Comparison of ENCODE assay signal across 19 cellular contexts in genomic region chr6:117795234-117795633, GRCh38.
DNase-seq lines count a peak whose midpoint lies in the region; ATAC-seq and TF ChIP-seq lines count a peak whose summit lies in the region.
"Had no signal": no experiment of that assay in that cellular context is flagged by ENCODE, and none has a peak within 500 bp of the region (broad histone marks: within the 10 kb centered on the region; RNA-seq: fewer than 3 reads in every experiment).

No MANE protein-coding gene starts in this region.

- H3K4me1 Mint-ChIP-seq in T-helper 17 cell: no peaks in the 10 kb centered on the region
- H3K4me1 Mint-ChIP-seq: activated naive CD4-positive, alpha-beta T cell treated with anti-CD3 and anti-CD28 coated beads, Interleukin-2, amount 50 U/mL, for 24 hours; CD8-positive, alpha-beta memory T cell; stimulated activated naive CD8-positive, alpha-beta T cell treated with anti-CD3 and anti-CD28 coated beads, Interleukin-15, amount 100 ng/mL, for 72 hours had no signal

- no peaks in the 10 kb centered on the region for H4K20me1 ChIP-seq in DND-41 (ENCODE audit: insufficient read depth, low read length)

- H3K4me1 ChIP-seq in DND-41 (ENCODE audit: insufficient read depth, low read length) (no peaks in the 10 kb centered on the region), HEK293 (ENCODE audit: control insufficient read depth, insufficient read depth, low read length) (no peaks in the 10 kb centered on the region)
- H3K4me1 ChIP-seq: pancreas had no signal

- H3K36me3 Mint-ChIP-seq in T-helper 17 cell (ENCODE audit: low read depth): no peaks in the 10 kb centered on the region
- H3K36me3 Mint-ChIP-seq: activated CD4-positive, alpha-beta memory T cell treated with anti-CD3 and anti-CD28 coated beads for 36 hours; activated naive CD4-positive, alpha-beta T cell treated with anti-CD3 and anti-CD28 coated beads, Interleukin-2, amount 50 U/mL, for 24 hours; CD8-positive, alpha-beta memory T cell; type B pancreatic cell had no signal

- H3K27ac Mint-ChIP-seq in T-helper 17 cell: no peak overlapping the region
- H3K27ac Mint-ChIP-seq: activated CD4-positive, alpha-beta memory T cell treated with anti-CD3 and anti-CD28 coated beads for 36 hours; activated naive CD4-positive, alpha-beta T cell treated with anti-CD3 and anti-CD28 coated beads, Interleukin-2, amount 50 U/mL, for 24 hours; CD8-positive, alpha-beta memory T cell; stimulated activated naive CD8-positive, alpha-beta T cell treated with anti-CD3 and anti-CD28 coated beads, Interleukin-15, amount 100 ng/mL, for 72 hours; type B pancreatic cell had no signal

- DNase-seq in DND-41 (no peak), OCI-M1 (lab: John Stamatoyannopoulos, UW) (peak; percentile 16), epithelial cell of esophagus (ENCODE audit: low read depth) (peak; percentile 72), islet precursor cell (no peak), left lobe of liver (ENCODE audit: low spot score) (no peak), T-helper 17 cell (no peak), COR-L47 (lab: John Stamatoyannopoulos, UW) (no peak)
- DNase-seq: activated CD4-positive, alpha-beta memory T cell treated with anti-CD3 and anti-CD28 coated beads for 36 hours; activated T-cell treated with anti-CD3 and anti-CD28 coated beads, Interleukin-2, amount 50 U/mL, for 1 hour; CD8-positive, alpha-beta memory T cell; kidney; NCI-H1694; NCI-H82; pancreas; stimulated activated CD4-positive, alpha-beta T cell treated with anti-CD3 and anti-CD28 coated beads, Interleukin-2, amount 100 ng/mL, for 24 hours; stimulated activated naive CD8-positive, alpha-beta T cell treated with anti-CD3 and anti-CD28 coated beads, Interleukin-15, amount 100 ng/mL, for 72 hours had no signal

- H3K27me3 Mint-ChIP-seq in T-helper 17 cell: peaks cover 7% of the 10 kb centered on the region
- H3K27me3 Mint-ChIP-seq: activated CD4-positive, alpha-beta memory T cell treated with anti-CD3 and anti-CD28 coated beads for 36 hours; activated naive CD4-positive, alpha-beta T cell treated with anti-CD3 and anti-CD28 coated beads, Interleukin-2, amount 50 U/mL, for 24 hours; type B pancreatic cell had no signal

- H3K27me3 ChIP-seq in DND-41 (ENCODE audit: insufficient read depth, low read length, poor library complexity): no peaks in the 10 kb centered on the region
- H3K27me3 ChIP-seq: pancreas had no signal

- H3K4me3 ChIP-seq in DND-41 (ENCODE audit: low read depth in 1 of 2, low read length in 2 of 2) (no peak overlapping the region), HEK293 (ENCODE audit: low read depth, low read length) (no peak overlapping the region), epithelial cell of esophagus (ENCODE audit: low read length) (no peak overlapping the region)
- H3K4me3 ChIP-seq: pancreas had no signal

- no peak overlapping the region for H2AFZ ChIP-seq in DND-41 (ENCODE audit: low read depth, low read length)

- TF ChIP-seq CTCF in DND-41 (IDR thresholded peaks at IDR 0.05; ENCODE audit: borderline replicate concordance, extremely low read depth, low read length, poor library complexity, severe bottlenecking): peak; percentile 8
- no peak for TF ChIP-seq CTCF in HEK293 (tag by site-specific recombination; IDR thresholded peaks at IDR 0.05)
- TF ChIP-seq CTCF in epithelial cell of esophagus (IDR thresholded peaks at IDR 0.05; ENCODE audit: insufficient read depth, low read depth, low read length, missing control alignments): no peak

- no peaks in the 10 kb centered on the region for H3K9me3 ChIP-seq in DND-41 (ENCODE audit: insufficient read depth, low read length, severe bottlenecking)
- no peaks in the 10 kb centered on the region for H3K9me3 ChIP-seq in HEK293 (ENCODE audit: control insufficient read depth, insufficient read depth, low read depth, low read length)
- no peaks in the 10 kb centered on the region for H3K9me3 ChIP-seq in T-helper 17 cell (ENCODE audit: control insufficient read depth, low read length, poor library complexity, severe bottlenecking)
- H3K9me3 ChIP-seq: pancreas had no signal

- CTCF ChIA-PET in HEK293 (lab: Yijun Ruan, JAX): interaction anchor here (0.6 to 1.2 kb wide), 3 partner anchors 126 to 399 kb away, joined by 3 to 4 read pairs (median 3); no protein-coding TSS in a partner anchor

- no peak overlapping the region for H3K4me2 ChIP-seq in DND-41 (ENCODE audit: insufficient read depth, low read length)

- H3K36me3 ChIP-seq in DND-41 (ENCODE audit: insufficient read depth, low read length) (no peaks in the 10 kb centered on the region), HEK293 (ENCODE audit: control insufficient read depth in 2 of 2, insufficient read depth in 1 of 2, low read length in 2 of 2) (no peaks in the 10 kb centered on the region)
- H3K36me3 ChIP-seq: pancreas had no signal

- ATAC-seq in DND-41 (ENCODE audit: insufficient read depth, low read depth) (no peak), left lobe of liver (no peak), T-helper 17 cell (no peak)
- ATAC-seq: pancreas; stimulated activated naive CD8-positive, alpha-beta T cell treated with anti-CD3 and anti-CD28 coated beads, Interleukin-15, amount 100 ng/mL, for 72 hours had no signal

- no peak overlapping the region for H3K27ac ChIP-seq in DND-41 (ENCODE audit: low read length)
- H3K27ac ChIP-seq in HEK293 (ENCODE audit: extremely low read depth, low read depth, low read length): no peak overlapping the region
- H3K27ac ChIP-seq: pancreas had no signal

- no peak overlapping the region for H3K9ac ChIP-seq in DND-41 (ENCODE audit: low read depth, low read length)

- no peak overlapping the region for H3K4me3 Mint-ChIP-seq in T-helper 17 cell
- H3K4me3 Mint-ChIP-seq: activated CD4-positive, alpha-beta memory T cell treated with anti-CD3 and anti-CD28 coated beads for 36 hours; activated naive CD4-positive, alpha-beta T cell treated with anti-CD3 and anti-CD28 coated beads, Interleukin-2, amount 50 U/mL, for 24 hours; CD8-positive, alpha-beta memory T cell; stimulated activated naive CD8-positive, alpha-beta T cell treated with anti-CD3 and anti-CD28 coated beads, Interleukin-15, amount 100 ng/mL, for 72 hours; type B pancreatic cell had no signal

- H3K79me2 ChIP-seq in DND-41 (ENCODE audit: insufficient read depth, low read length): no peaks in the 10 kb centered on the region

- POLR2A ChIA-PET in HEK293 (lab: Yijun Ruan, JAX): interaction anchor here (0.6 kb wide), 1 partner anchor 95 kb away, joined by 3 read pairs; no protein-coding TSS in a partner anchor

TF ChIP-seq in HEK293, 187 proteins besides CTCF, POLR2A, EP300 and RAD21:
- TF ChIP-seq ZNF707 (tag by site-specific recombination; IDR thresholded peaks at IDR 0.05) (no peak), HOXC10 (CRISPR knock-in tag; IDR thresholded peaks at IDR 0.05) (no peak), ZBTB17 (tag by site-specific recombination; IDR thresholded peaks at IDR 0.05) (no peak), ZNF148 (tag by site-specific recombination; IDR thresholded peaks at IDR 0.05; ENCODE audit: borderline replicate concordance) (no peak), ZNF654 (tag by site-specific recombination; IDR thresholded peaks at IDR 0.05; ENCODE audit: low read depth) (peak; percentile 11; the same call in 1 of the 2 replicates)
TF ChIP-seq in HEK293: peak in this region for 1.

Comparison
In these comparisons a context has a peak if more than half of its experiments do, and no peak if none do; other contexts are left out.
1. DNase-seq: peak in OCI-M1 (single experiment) and epithelial cell of esophagus (single experiment); none in DND-41 (single experiment), islet precursor cell (single experiment), left lobe of liver (single experiment), T-helper 17 cell (0 of 3) and COR-L47 (single experiment).